20 cellular contexts compared by ENCODE assay signal in genomic region chr10:51892313-51892712, GRCh38.
DNase-seq lines count a peak whose midpoint lies in the region; ATAC-seq and TF ChIP-seq lines count a peak whose summit lies in the region.
"Had no signal": no experiment of that assay in that cellular context is flagged by ENCODE, and none has a peak within 500 bp of the region (broad histone marks: within the 10 kb centered on the region; RNA-seq: fewer than 3 reads in every experiment).

No MANE protein-coding gene starts in this region.

- intact Hi-C loops in IMR-90 (cut with micrococcal nuclease) (no loop called here), left ventricle myocardium superior (cut with micrococcal nuclease) (no loop called here)

- H2AFZ ChIP-seq in IMR-90 (replicated peaks; ENCODE audit: low read length, poor library complexity): no peak overlapping the region

- H3K4me2 ChIP-seq in IMR-90 (ENCODE audit: low read depth, low read length): no peak overlapping the region
- H3K4me2 ChIP-seq: BLaER1 had no signal

- no peak overlapping the region for H3K27ac ChIP-seq in HEK293 (ENCODE audit: extremely low read depth, low read depth, low read length)
- no peak overlapping the region for H3K27ac ChIP-seq in IMR-90 (ENCODE audit: insufficient read depth, low read length)
- H3K27ac ChIP-seq: BLaER1 had no signal

- H2BK20ac ChIP-seq in IMR-90 (ENCODE audit: low read depth, low read length): no peak overlapping the region

- no peaks in the 10 kb centered on the region for H3K27me3 ChIP-seq in IMR-90 (ENCODE audit: control insufficient read depth, insufficient read depth, low read length)
- H3K27me3 ChIP-seq: BE2C, BLaER1 had no signal

- H3K23ac ChIP-seq in IMR-90 (ENCODE audit: low read depth, low read length): no peak overlapping the region

- H3K4me1 ChIP-seq in HEK293 (ENCODE audit: control insufficient read depth, insufficient read depth, low read length): no peaks in the 10 kb centered on the region
- H3K4me1 ChIP-seq in IMR-90 (ENCODE audit: control insufficient read depth, insufficient read depth, low read length): peaks cover 4% of the 10 kb centered on the region; the same call in 1 of the 2 replicates
- H3K4me1 ChIP-seq: BE2C, BLaER1, Caco-2 had no signal

- H3K36me3 Mint-ChIP-seq in activated T-cell treated with anti-CD3 and anti-CD28 coated beads, Interleukin-2, amount 50 U/mL, for 72 hours (ENCODE audit: insufficient read depth in 2 of 2): no peaks in the 10 kb centered on the region
- H3K36me3 Mint-ChIP-seq: CD14-positive monocyte; CD4-positive, CD25-positive, alpha-beta regulatory T cell; CD8-positive, alpha-beta T cell had no signal

- peaks cover 0 to 3% of the 10 kb centered on the region in 2 experiments; a peak in 1 of 4 replicates for H3K79me1 ChIP-seq in IMR-90 (ENCODE audit: low read depth in 1 of 2, low read length in 2 of 2)

- H3K18ac ChIP-seq in IMR-90 (ENCODE audit: low read depth, low read length): no peak overlapping the region

- no peaks in the 10 kb centered on the region for H3K9me3 Mint-ChIP-seq in activated T-cell treated with anti-CD3 and anti-CD28 coated beads, Interleukin-2, amount 50 U/mL, for 72 hours
- H3K9me3 Mint-ChIP-seq: CD8-positive, alpha-beta T cell had no signal

- H3K4me3 ChIP-seq in HEK293 (ENCODE audit: low read depth, low read length): no peak overlapping the region
- H3K4me3 ChIP-seq in IMR-90 (ENCODE audit: insufficient read depth, low read depth, low read length): no peak overlapping the region
- H3K4me3 ChIP-seq: BLaER1 had no signal

- H3K4me3 Mint-ChIP-seq in activated T-cell treated with anti-CD3 and anti-CD28 coated beads, Interleukin-2, amount 50 U/mL, for 72 hours: no peak overlapping the region
- H3K4me3 Mint-ChIP-seq: CD14-positive monocyte; CD4-positive, CD25-positive, alpha-beta regulatory T cell; CD8-positive, alpha-beta T cell had no signal

- no peak overlapping the region for H4K5ac ChIP-seq in IMR-90 (ENCODE audit: low read depth, low read length)

- H3K4me1 Mint-ChIP-seq in activated T-cell treated with anti-CD3 and anti-CD28 coated beads, Interleukin-2, amount 50 U/mL, for 72 hours (ENCODE audit: low read depth): no peaks in the 10 kb centered on the region
- H3K4me1 Mint-ChIP-seq: CD14-positive monocyte; CD4-positive, CD25-positive, alpha-beta regulatory T cell had no signal

- no peak overlapping the region for H3K56ac ChIP-seq in IMR-90 (ENCODE audit: extremely low read depth, insufficient read depth, low read length)

- no peaks in the 10 kb centered on the region for H3K9me1 ChIP-seq in IMR-90 (ENCODE audit: insufficient read depth, low read length)

- H3K36me3 ChIP-seq in HEK293 (ENCODE audit: control insufficient read depth in 2 of 2, insufficient read depth in 1 of 2, low read length in 2 of 2) (no peaks in the 10 kb centered on the region), IMR-90 (ENCODE audit: control insufficient read depth, insufficient read depth, low read length) (no peaks in the 10 kb centered on the region)
- H3K36me3 ChIP-seq: BE2C, BLaER1 had no signal

- no peak for TF ChIP-seq POLR2A in IMR-90 (IDR thresholded peaks at IDR 0.05; ENCODE audit: low read depth, low read length)

- H2BK15ac ChIP-seq in IMR-90 (ENCODE audit: low read depth, low read length): 0 out of 3 replicates have a peak overlapping the region, but pooled peaks have one; percentile 13

- BruUV-seq in IMR-90 (replicated peaks; lab: Mats Ljungman, UMichigan): no TSS peak

- H4K91ac ChIP-seq in IMR-90 (ENCODE audit: insufficient read depth, low read depth, low read length): no peak overlapping the region

- no peak overlapping the region for H4K8ac ChIP-seq in IMR-90 (ENCODE audit: low read depth in 2 of 2, low read length in 2 of 2)

- H3K9ac ChIP-seq in IMR-90 (ENCODE audit: low read depth, low read length): no peak overlapping the region
- H3K9ac ChIP-seq: BLaER1 had no signal

- no peak for TF ChIP-seq RAD21 in IMR-90 (IDR thresholded peaks at IDR 0.05; ENCODE audit: low read length)

- POLR2A ChIA-PET in HEK293 (lab: Yijun Ruan, JAX): no interaction called here
- POLR2A ChIA-PET in IMR-90 (lab: Charles Lee; ENCODE audit: unreplicated experiment): no interaction called here

- H4K20me1 ChIP-seq in IMR-90 (ENCODE audit: insufficient read depth, low read length): no peaks in the 10 kb centered on the region
- H4K20me1 ChIP-seq: BLaER1 had no signal

- DNase-seq in IMR-90 (no peak), NCI-H69 (lab: John Stamatoyannopoulos, UW) (peak; percentile 56), myocyte (ENCODE audit: low read depth) (peak; percentile 34), medulla oblongata (ENCODE audit: extremely low spot score) (no peak), left ventricle myocardium superior (no peak)
- no peak for DNase-seq in activated T-cell treated with anti-CD3 and anti-CD28 coated beads, Interleukin-2, amount 50 U/mL, for 72 hours
- DNase-seq: 8988T; ACHN; BE2C; C1 segment of cervical spinal cord; Caco-2; Calu3; CD4-positive, CD25-positive, alpha-beta regulatory T cell; CD8-positive, alpha-beta T cell; DMS79 treated with DMSO at 0.1 percent for 48 hours; GF-D8 had no signal

- H3K9me3 ChIP-seq in HEK293 (ENCODE audit: control insufficient read depth, insufficient read depth, low read depth, low read length) (no peaks in the 10 kb centered on the region), IMR-90 (ENCODE audit: control insufficient read depth, insufficient read depth, low read length) (no peaks in the 10 kb centered on the region)
- H3K9me3 ChIP-seq: BE2C, BLaER1, Caco-2 had no signal

- no peak overlapping the region for H3K27ac Mint-ChIP-seq in activated T-cell treated with anti-CD3 and anti-CD28 coated beads, Interleukin-2, amount 50 U/mL, for 72 hours
- H3K27ac Mint-ChIP-seq: CD14-positive monocyte; CD4-positive, CD25-positive, alpha-beta regulatory T cell; CD8-positive, alpha-beta T cell had no signal

- H3K4ac ChIP-seq in IMR-90 (ENCODE audit: low read depth, low read length): no peak overlapping the region

- CTCF ChIA-PET in HEK293 (lab: Yijun Ruan, JAX) (no interaction called here), IMR-90 (lab: Yijun Ruan, JAX) (no interaction called here)

- no peak overlapping the region for H2BK5ac ChIP-seq in IMR-90 (ENCODE audit: low read depth, low read length, poor library complexity, severe bottlenecking)

- WGBS in IMR-90 (ENCODE audit: extremely low coverage in 2 of 2, insufficient read length in 1 of 2), 2 experiments: 67% methylated on average over 1 of the region's 1 CpG; no CpG with 5 or more reads in 1 of the 2 experiments

- dilution Hi-C loops in IMR-90 (cut with HindIII; ENCODE audit: low sequenced_read_pairs, unreplicated experiment): no loop called here

- H3K27me3 Mint-ChIP-seq in activated T-cell treated with anti-CD3 and anti-CD28 coated beads, Interleukin-2, amount 50 U/mL, for 72 hours (ENCODE audit: low read depth): no peaks in the 10 kb centered on the region
- H3K27me3 Mint-ChIP-seq: CD4-positive, CD25-positive, alpha-beta regulatory T cell had no signal

- H2AK5ac ChIP-seq in IMR-90 (ENCODE audit: low read depth, low read length): no peak overlapping the region

- no peak for TF ChIP-seq CTCF in HEK293 (tag by site-specific recombination; IDR thresholded peaks at IDR 0.05)
- TF ChIP-seq CTCF in IMR-90 (conservative IDR thresholded peaks at IDR 0.05; ENCODE audit: low read depth, low read length): no peak

- H3K14ac ChIP-seq in IMR-90 (replicated peaks; ENCODE audit: low read depth, low read length): no peak overlapping the region

- H2AK9ac ChIP-seq in IMR-90 (replicated peaks; ENCODE audit: low read depth, low read length, poor library complexity): no peak overlapping the region

- H2BK120ac ChIP-seq in IMR-90 (ENCODE audit: low read depth, low read length): no peak overlapping the region

- ATAC-seq in IMR-90 (ENCODE audit: low read depth): no peak
- no peak for ATAC-seq in GM18511 (IDR thresholded peaks at IDR 0.05; ENCODE audit: unreplicated experiment)
- no peak for ATAC-seq in activated T-cell treated with anti-CD3 and anti-CD28 coated beads, Interleukin-2, amount 50 U/mL, for 72 hours (replicated peaks in 1 of 2)
- ATAC-seq in left ventricle myocardium superior: no peak
- ATAC-seq: CD8-positive, alpha-beta T cell had no signal

- in situ Hi-C loops in IMR-90 (cut with MboI; ENCODE audit: low sequenced_read_pairs): no loop called here

TF ChIP-seq in HEK293, 187 proteins besides CTCF, POLR2A, EP300 and RAD21 (continues in another document):
- TF ChIP-seq PBX3 (CRISPR knock-in tag; IDR thresholded peaks at IDR 0.05): no peak
- no peak for TF ChIP-seq ZNF132 (tag by site-specific recombination; IDR thresholded peaks at IDR 0.05; ENCODE audit: borderline replicate concordance)
- no peak for TF ChIP-seq ZNF555 (tag by site-specific recombination; conservative IDR thresholded peaks at IDR 0.05)
- TF ChIP-seq MZF1 (tag by site-specific recombination; IDR thresholded peaks at IDR 0.05; ENCODE audit: borderline replicate concordance): no peak
- TF ChIP-seq SCRT2 (tag by site-specific recombination; IDR thresholded peaks at IDR 0.05): peak; percentile 77

TF ChIP-seq in IMR-90, 13 proteins besides CTCF, POLR2A, EP300 and RAD21:
- TF ChIP-seq USF2 (IDR thresholded peaks at IDR 0.05; ENCODE audit: low read depth, low read length): no peak
- no peak for TF ChIP-seq RCOR1 (IDR thresholded peaks at IDR 0.05; ENCODE audit: insufficient replicate concordance, low read length)
- TF ChIP-seq SMC3 (IDR thresholded peaks at IDR 0.05; ENCODE audit: low read depth, low read length): no peak
- no peak for TF ChIP-seq MAZ (IDR thresholded peaks at IDR 0.05; ENCODE audit: borderline replicate concordance, low read depth, low read length)
- no peak for TF ChIP-seq FOS (IDR thresholded peaks at IDR 0.05; ENCODE audit: low read depth, low read length)
- no peak for TF ChIP-seq ELK1 (IDR thresholded peaks at IDR 0.05; ENCODE audit: borderline replicate concordance, low read depth, low read length)
TF ChIP-seq in IMR-90: peak in this region for 0.

Comparison
In these comparisons a context has a peak if more than half of its experiments do, and no peak if none do; other contexts are left out.
1. DNase-seq: peak in NCI-H69 (single experiment) and myocyte (single experiment); none in IMR-90 (single experiment), medulla oblongata (single experiment), activated T-cell treated with anti-CD3 and anti-CD28 coated beads, Interleukin-2, amount 50 U/mL, for 72 hours (0 of 2) and left ventricle myocardium superior (single experiment).